25 cellular contexts compared by ENCODE assay signal in genomic region chr3:182234881-182235280, GRCh38.
"Had no signal": no experiment of that assay in that cellular context is flagged by ENCODE, and none has a peak within 500 bp of the region (broad histone marks: within the 10 kb centered on the region; RNA-seq: fewer than 3 reads in every experiment).

No MANE protein-coding gene starts in this region.

- ATAC-seq: activated T-cell treated with anti-CD3 and anti-CD28 coated beads, Interleukin-2, amount 50 U/mL, for 72 hours; body of pancreas; gastrocnemius medialis; left colon; naive thymus-derived CD4-positive, alpha-beta T cell; pancreas; right lobe of liver; T-cell had no signal

- H3K27me3 Mint-ChIP-seq: memory B cell; naive thymus-derived CD4-positive, alpha-beta T cell; T-cell had no signal

- H3K4me1 ChIP-seq: body of pancreas, esophagus muscularis mucosa, gastrocnemius medialis, pancreas, right lobe of liver, testis, uterus had no signal

- H3K27ac ChIP-seq: body of pancreas, gastrocnemius medialis, pancreas, right lobe of liver, testis, uterus had no signal

- DNase-seq: activated CD4-positive, alpha-beta T cell treated with anti-CD3 and anti-CD28 coated beads for 4 hours; activated CD4-positive, alpha-beta T cell treated with anti-CD3 and anti-CD28 coated beads, Interleukin-2, amount 50 U/mL, for 4 hours; activated naive CD4-positive, alpha-beta T cell; activated T-cell treated with anti-CD3 and anti-CD28 coated beads for 4 hours; activated T-cell treated with anti-CD3 and anti-CD28 coated beads, Interleukin-2, amount 50 U/mL, for 72 hours; anterior cingulate cortex; body of pancreas; caudate nucleus; endodermal cell; gastrocnemius medialis; head of caudate nucleus; immature natural killer cell; kidney; left colon; naive thymus-derived CD4-positive, alpha-beta T cell; pancreas; right lobe of liver; stimulated activated CD4-positive, alpha-beta T cell treated with anti-CD3 and anti-CD28 coated beads, Interleukin-2, amount 100 ng/mL, for 48 hours; stimulated activated naive CD4-positive, alpha-beta T cell treated with Interleukin-2 at 50 U/mL for 16 hours; T-cell; testis; uterus had no signal

- H3K4me1 Mint-ChIP-seq: immature natural killer cell; memory B cell; naive thymus-derived CD4-positive, alpha-beta T cell; T-cell had no signal

- H3K36me3 Mint-ChIP-seq: activated naive CD8-positive, alpha-beta T cell; immature natural killer cell; memory B cell; naive thymus-derived CD4-positive, alpha-beta T cell; T-cell had no signal

- H3K27me3 ChIP-seq: body of pancreas, esophagus muscularis mucosa, gastrocnemius medialis, right lobe of liver, testis, uterus had no signal

- H3K36me3 ChIP-seq: esophagus muscularis mucosa, gastrocnemius medialis, pancreas, right lobe of liver, uterus had no signal

- H3K4me3 ChIP-seq: body of pancreas, esophagus muscularis mucosa, gastrocnemius medialis, pancreas, right lobe of liver, testis, uterus had no signal

- H3K9me3 Mint-ChIP-seq: activated T-cell treated with anti-CD3 and anti-CD28 coated beads, Interleukin-2, amount 50 U/mL, for 72 hours; endodermal cell; memory B cell had no signal

- H3K27ac Mint-ChIP-seq: activated naive CD8-positive, alpha-beta T cell; activated T-cell treated with anti-CD3 and anti-CD28 coated beads, Interleukin-2, amount 50 U/mL, for 72 hours; endodermal cell; immature natural killer cell; memory B cell; naive thymus-derived CD4-positive, alpha-beta T cell; T-cell had no signal

- H3K4me3 Mint-ChIP-seq: activated naive CD8-positive, alpha-beta T cell; activated T-cell treated with anti-CD3 and anti-CD28 coated beads, Interleukin-2, amount 50 U/mL, for 72 hours; endodermal cell; immature natural killer cell; memory B cell; naive thymus-derived CD4-positive, alpha-beta T cell; T-cell had no signal

- H3K9me3 ChIP-seq: body of pancreas, esophagus muscularis mucosa, gastrocnemius medialis, pancreas, right lobe of liver, testis, uterus had no signal
